ENCODE assay signal across 14 cellular contexts in the genomic region with DNA sequence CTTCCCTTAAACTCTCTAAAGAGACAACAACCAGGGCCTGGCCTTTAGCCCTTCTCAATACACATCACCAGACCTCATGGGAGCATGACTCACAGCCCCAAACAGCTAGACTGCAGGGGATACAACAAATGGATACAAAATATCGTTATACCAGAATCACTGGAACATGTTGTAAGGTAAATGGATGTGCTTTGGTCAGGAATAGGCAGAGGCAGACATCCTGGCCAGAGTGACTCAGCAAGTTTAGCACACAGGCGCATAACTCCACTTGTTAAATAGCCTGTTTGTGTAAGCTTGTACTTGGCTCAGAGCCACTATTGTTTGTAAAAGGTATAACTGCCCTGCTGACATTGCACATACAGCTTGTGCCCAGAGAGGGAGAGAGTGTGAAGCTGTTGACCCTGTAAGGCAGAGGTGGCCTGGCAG. TPM values are rescaled to one million over a fixed set of nuclear protein-coding genes. Genes with fewer than 3 reads are reported as not detected.
DNase-seq lines count a peak whose midpoint lies in the region; ATAC-seq and TF ChIP-seq lines count a peak whose summit lies in the region.
"Had no signal": no experiment of that assay in that cellular context is flagged by ENCODE, and none has a peak within 500 bp of the region (broad histone marks: within the 10 kb centered on the region; RNA-seq: fewer than 3 reads in every experiment).

No MANE protein-coding gene starts in this region.

- no peaks in the 10 kb centered on the region for H3K27me3 Mint-ChIP-seq in activated naive CD8-positive, alpha-beta T cell treated with anti-CD3 and anti-CD28 coated beads, Interleukin-2, amount 10 ng/mL, durations not matched to agents 7 days and 5 days
- H3K27me3 Mint-ChIP-seq in activated naive CD8-positive, alpha-beta T cell treated with anti-CD3 and anti-CD28 coated beads for 36 hours = no peaks in the 10 kb centered on the region
- H3K27me3 Mint-ChIP-seq: B cell, brain had no signal

- peaks cover 31% of the 10 kb centered on the region for H3K36me3 Mint-ChIP-seq in activated naive CD8-positive, alpha-beta T cell treated with anti-CD3 and anti-CD28 coated beads, Interleukin-2, amount 10 ng/mL, durations not matched to agents 7 days and 5 days
- H3K36me3 Mint-ChIP-seq in activated naive CD8-positive, alpha-beta T cell treated with anti-CD3 and anti-CD28 coated beads for 36 hours = peaks cover 43% of the 10 kb centered on the region

- TF ChIP-seq POLR2A in gastrocnemius medialis (IDR thresholded peaks at IDR 0.05) (no peak), tibial nerve (IDR thresholded peaks at IDR 0.05) (no peak)

- H3K36me3 ChIP-seq in RWPE2 (ENCODE audit: low read depth) = peaks cover 23% of the 10 kb centered on the region
- H3K36me3 ChIP-seq in gastrocnemius medialis = no peaks in the 10 kb centered on the region
- H3K36me3 ChIP-seq in tibial nerve = peaks cover 0 to 30% (median 0%) of the 10 kb centered on the region in 3 donors

- in situ Hi-C loops in gastrocnemius medialis (cut with MboI; ENCODE audit: low sequenced_read_pairs in 4 of 4) = no loop called here

- H3K4me1 Mint-ChIP-seq in activated naive CD8-positive, alpha-beta T cell treated with anti-CD3 and anti-CD28 coated beads, Interleukin-2, amount 10 ng/mL, durations not matched to agents 7 days and 5 days = peaks cover 1% of the 10 kb centered on the region
- H3K4me1 Mint-ChIP-seq in activated naive CD8-positive, alpha-beta T cell treated with anti-CD3 and anti-CD28 coated beads for 36 hours = no peaks in the 10 kb centered on the region
- H3K4me1 Mint-ChIP-seq: B cell, brain had no signal

- peak overlapping the region; percentile 28 for H3K27ac Mint-ChIP-seq in activated naive CD8-positive, alpha-beta T cell treated with anti-CD3 and anti-CD28 coated beads, Interleukin-2, amount 10 ng/mL, durations not matched to agents 7 days and 5 days
- H3K27ac Mint-ChIP-seq in activated naive CD8-positive, alpha-beta T cell treated with anti-CD3 and anti-CD28 coated beads for 36 hours = no peak overlapping the region
- H3K27ac Mint-ChIP-seq: B cell had no signal

- DNase-seq in activated naive CD8-positive, alpha-beta T cell treated with anti-CD3 and anti-CD28 coated beads, Interleukin-2, amount 10 ng/mL, durations not matched to agents 7 days and 5 days = no peak
- no peak for DNase-seq in activated naive CD8-positive, alpha-beta T cell treated with anti-CD3 and anti-CD28 coated beads for 36 hours
- DNase-seq in RWPE2 (ENCODE audit: low spot score) = no peak
- peak; percentile 95 for DNase-seq in fibroblast of mammary gland (ENCODE audit: low read depth)
- peak; percentile 50 for DNase-seq in stromal cell of bone marrow (ENCODE audit: low read depth)
- no peak for DNase-seq in GM10266 (ENCODE audit: extremely low spot score)
- no peak for DNase-seq in gastrocnemius medialis
- DNase-seq in tibial nerve (ENCODE audit: low spot score in 2 of 2) = no peak
- DNase-seq: activated CD4-positive, alpha-beta T cell treated with anti-CD3 and anti-CD28 coated beads, Interleukin-2, amount 50 U/mL, for 1 hour; KG1; small intestine; substantia nigra had no signal

- 72 to 74% methylated on average over 2 of the region's 2 CpGs for WGBS in tibial nerve, 2 donors

- TF ChIP-seq CTCF in RWPE2 (IDR thresholded peaks at IDR 0.05; ENCODE audit: poor library complexity, severe bottlenecking) (no peak), fibroblast of mammary gland (conservative IDR thresholded peaks at IDR 0.05; ENCODE audit: control insufficient read depth, insufficient read depth, low read depth, low read length) (no peak), GM10266 (IDR thresholded peaks at IDR 0.05; ENCODE audit: control insufficient read depth, insufficient read depth, low read depth, missing control alignments) (no peak), gastrocnemius medialis (IDR thresholded peaks at IDR 0.05 in 4 of 5, conservative IDR thresholded peaks at IDR 0.05 in 1 of 5) (no peak), tibial nerve (IDR thresholded peaks at IDR 0.05) (no peak)

- H3K27ac ChIP-seq in RWPE2 (ENCODE audit: poor library complexity, severe bottlenecking) (peak overlapping the region; percentile 37), gastrocnemius medialis (no peak overlapping the region), tibial nerve (no peak overlapping the region)

- H3K4me3 ChIP-seq in RWPE2 (ENCODE audit: severe bottlenecking) (no peak overlapping the region), fibroblast of mammary gland (ENCODE audit: control insufficient read depth, low read depth, low read length) (no peak overlapping the region), gastrocnemius medialis (no peak overlapping the region), tibial nerve (no peak overlapping the region)

- no peaks in the 10 kb centered on the region for H3K27me3 ChIP-seq in RWPE2 (ENCODE audit: insufficient read depth, poor library complexity, severe bottlenecking)
- no peaks in the 10 kb centered on the region for H3K27me3 ChIP-seq in gastrocnemius medialis
- no peaks in the 10 kb centered on the region for H3K27me3 ChIP-seq in tibial nerve

- no peak overlapping the region for H3K4me3 Mint-ChIP-seq in activated naive CD8-positive, alpha-beta T cell treated with anti-CD3 and anti-CD28 coated beads, Interleukin-2, amount 10 ng/mL, durations not matched to agents 7 days and 5 days
- H3K4me3 Mint-ChIP-seq in activated naive CD8-positive, alpha-beta T cell treated with anti-CD3 and anti-CD28 coated beads for 36 hours = no peak overlapping the region
- H3K4me3 Mint-ChIP-seq: B cell, brain had no signal

- no peak for TF ChIP-seq EP300 in tibial nerve (IDR thresholded peaks at IDR 0.05)

- no peak for ATAC-seq in activated naive CD8-positive, alpha-beta T cell treated with anti-CD3 and anti-CD28 coated beads, Interleukin-2, amount 10 ng/mL, durations not matched to agents 7 days and 5 days (ENCODE audit: low read depth)
- ATAC-seq in RWPE2 (ENCODE audit: low read depth) (peak; percentile 66), gastrocnemius medialis (no peak)

- POLR2A ChIA-PET in activated naive CD8-positive, alpha-beta T cell treated with anti-CD3 and anti-CD28 coated beads, Interleukin-2, amount 10 ng/mL, durations not matched to agents 7 days and 5 days (lab: Charles Lee) = no interaction called here

- H3K9me3 ChIP-seq in RWPE2 (ENCODE audit: severe bottlenecking) (no peaks in the 10 kb centered on the region), gastrocnemius medialis (no peaks in the 10 kb centered on the region), tibial nerve (peaks cover 0 to 12% (median 0%) of the 10 kb centered on the region in 4 donors)

- no peaks in the 10 kb centered on the region for H3K9me3 Mint-ChIP-seq in activated naive CD8-positive, alpha-beta T cell treated with anti-CD3 and anti-CD28 coated beads, Interleukin-2, amount 10 ng/mL, durations not matched to agents 7 days and 5 days
- peaks cover 1% of the 10 kb centered on the region for H3K9me3 Mint-ChIP-seq in activated naive CD8-positive, alpha-beta T cell treated with anti-CD3 and anti-CD28 coated beads for 36 hours
- H3K9me3 Mint-ChIP-seq: brain had no signal

- intact Hi-C loops in gastrocnemius medialis (cut with DNase I; ENCODE audit: low total_unique reads) = no loop called here

- H3K4me1 ChIP-seq in RWPE2 (ENCODE audit: insufficient read depth, poor library complexity, severe bottlenecking) (peaks cover 10% of the 10 kb centered on the region), gastrocnemius medialis (no peaks in the 10 kb centered on the region), tibial nerve (no peaks in the 10 kb centered on the region)

RNA-seq across cellular contexts. Expression of a gene that starts 18.3 kb away (rescaled TPM):
- 10 to 100 TPM; 31.8 to 34.2 TPM for total RNA-seq in activated naive CD8-positive, alpha-beta T cell treated with anti-CD3 and anti-CD28 coated beads, Interleukin-2, amount 10 ng/mL, durations not matched to agents 7 days and 5 days
- total RNA-seq in activated naive CD8-positive, alpha-beta T cell treated with anti-CD3 and anti-CD28 coated beads for 36 hours = 10 to 100 TPM; 43.7 to 47.4 TPM
- total RNA-seq in gastrocnemius medialis = 1 to 10 TPM; 1.3 to 7.0 (median 5.4) TPM
- 10 to 100 TPM; 18.0 to 26.3 (median 23.4) TPM for total RNA-seq in tibial nerve

RNA-seq across cellular contexts. Expression of a gene that starts 46.7 kb away (rescaled TPM):
- not detected for total RNA-seq in activated naive CD8-positive, alpha-beta T cell treated with anti-CD3 and anti-CD28 coated beads, Interleukin-2, amount 10 ng/mL, durations not matched to agents 7 days and 5 days
- total RNA-seq in activated naive CD8-positive, alpha-beta T cell treated with anti-CD3 and anti-CD28 coated beads for 36 hours = not detected
- not detected for total RNA-seq in gastrocnemius medialis
- total RNA-seq in tibial nerve = not detected
- total RNA-seq: B cell had no signal

Comparison
In these comparisons a context has a peak if more than half of its experiments do, and no peak if none do; other contexts are left out.
1. DNase-seq: peak in fibroblast of mammary gland (single experiment) and stromal cell of bone marrow (single experiment); none in activated naive CD8-positive, alpha-beta T cell treated with anti-CD3 and anti-CD28 coated beads, Interleukin-2, amount 10 ng/mL, durations not matched to agents 7 days and 5 days (single experiment), activated naive CD8-positive, alpha-beta T cell treated with anti-CD3 and anti-CD28 coated beads for 36 hours (single experiment), RWPE2 (single experiment), GM10266 (single experiment), gastrocnemius medialis (0 of 2) and tibial nerve (0 of 2).